Comparison of ENCODE assay signal across 12 cellular contexts in the genomic region with DNA sequence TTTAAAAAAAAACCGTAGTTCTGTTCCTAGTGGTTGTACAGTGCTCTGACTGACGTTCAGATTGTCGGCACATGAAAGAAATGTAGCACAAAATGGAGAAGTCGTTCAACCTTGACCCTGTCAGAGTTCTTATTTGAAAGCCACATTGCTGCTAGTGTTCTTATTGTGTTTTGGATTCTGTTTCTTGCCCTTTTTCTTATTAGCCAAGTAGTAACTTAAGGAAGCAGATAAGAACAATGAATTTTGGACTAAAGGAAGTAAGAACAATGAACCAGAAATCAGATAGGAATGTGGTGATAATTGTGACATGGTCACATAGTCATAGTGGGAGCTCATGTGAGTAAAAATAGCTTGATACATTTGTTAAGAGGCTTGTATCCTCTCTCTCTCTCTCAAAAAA. TPM values are rescaled to one million over a fixed set of nuclear protein-coding genes. Genes with fewer than 3 reads are reported as not detected.
DNase-seq lines count a peak whose midpoint lies in the region; ATAC-seq and TF ChIP-seq lines count a peak whose summit lies in the region.
"Had no signal": no experiment of that assay in that cellular context is flagged by ENCODE, and none has a peak within 500 bp of the region (broad histone marks: within the 10 kb centered on the region; RNA-seq: fewer than 3 reads in every experiment).

No MANE protein-coding gene starts in this region.

- TF ChIP-seq CTCF in dorsolateral prefrontal cortex (IDR thresholded peaks at IDR 0.05 in 54 of 56, conservative IDR thresholded peaks at IDR 0.05 in 2 of 56; ENCODE audit: low read depth in 1 of 56, partially characterized antibody in 56 of 56) = no peak

- no peak overlapping the region for H3K4me3 Mint-ChIP-seq in activated T-cell treated with anti-CD3 and anti-CD28 coated beads, Interleukin-2, amount 50 U/mL, for 72 hours
- no peak overlapping the region for H3K4me3 Mint-ChIP-seq in activated T-helper 2 cell treated with anti-CD3 and anti-CD28 coated beads, Interferon-gamma antibody, Interleukin-2, Interleukin-4, amounts not matched to agents 10 μg/mL and 5 μg/mL and 100 μg/mL, durations not matched to agents 14 hours and 24 hours and 36 hours (ENCODE audit: low read depth)
- H3K4me3 Mint-ChIP-seq in stimulated activated naive CD8-positive, alpha-beta T cell treated with anti-CD3 and anti-CD28 coated beads, Interleukin-15, amount 100 ng/mL, for 72 hours = no peak overlapping the region
- H3K4me3 Mint-ChIP-seq: naive B cell had no signal

- intact Hi-C loops in activated T-helper 2 cell treated with anti-CD3 and anti-CD28 coated beads, Interferon-gamma antibody, Interleukin-2, Interleukin-4, amounts not matched to agents 10 μg/mL and 5 μg/mL and 100 μg/mL, durations not matched to agents 14 hours and 24 hours and 36 hours (cut with micrococcal nuclease) = no loop called here
- intact Hi-C loops in left ventricle myocardium superior (cut with micrococcal nuclease) = no loop called here
- intact Hi-C loops in dorsolateral prefrontal cortex (cut with DNase I) = loop anchor here in 1 of 2 donors (5.0 kb wide), 1 partner anchor 45 kb away; a partner anchor contains a TSS

- H3K27me3 Mint-ChIP-seq in activated T-cell treated with anti-CD3 and anti-CD28 coated beads, Interleukin-2, amount 50 U/mL, for 72 hours (ENCODE audit: low read depth) = no peaks in the 10 kb centered on the region
- H3K27me3 Mint-ChIP-seq in activated T-helper 2 cell treated with anti-CD3 and anti-CD28 coated beads, Interferon-gamma antibody, Interleukin-2, Interleukin-4, amounts not matched to agents 10 μg/mL and 5 μg/mL and 100 μg/mL, durations not matched to agents 14 hours and 24 hours and 36 hours (ENCODE audit: low read depth) = no peaks in the 10 kb centered on the region
- H3K27me3 Mint-ChIP-seq in stimulated activated naive CD8-positive, alpha-beta T cell treated with anti-CD3 and anti-CD28 coated beads, Interleukin-15, amount 100 ng/mL, for 72 hours = no peaks in the 10 kb centered on the region
- H3K27me3 Mint-ChIP-seq: naive B cell had no signal

- no peaks in the 10 kb centered on the region for H3K9me3 Mint-ChIP-seq in activated T-cell treated with anti-CD3 and anti-CD28 coated beads, Interleukin-2, amount 50 U/mL, for 72 hours
- peaks cover 4% of the 10 kb centered on the region for H3K9me3 Mint-ChIP-seq in activated T-helper 2 cell treated with anti-CD3 and anti-CD28 coated beads, Interferon-gamma antibody, Interleukin-2, Interleukin-4, amounts not matched to agents 10 μg/mL and 5 μg/mL and 100 μg/mL, durations not matched to agents 14 hours and 24 hours and 36 hours
- no peaks in the 10 kb centered on the region for H3K9me3 Mint-ChIP-seq in stimulated activated naive CD8-positive, alpha-beta T cell treated with anti-CD3 and anti-CD28 coated beads, Interleukin-15, amount 100 ng/mL, for 72 hours
- H3K9me3 Mint-ChIP-seq: naive B cell had no signal

- H3K4me3 ChIP-seq in dorsolateral prefrontal cortex = no peak overlapping the region
- H3K4me3 ChIP-seq: smooth muscle cell had no signal

- H3K27ac Mint-ChIP-seq in activated T-cell treated with anti-CD3 and anti-CD28 coated beads, Interleukin-2, amount 50 U/mL, for 72 hours = peak overlapping the region; percentile 91
- H3K27ac Mint-ChIP-seq in activated T-helper 2 cell treated with anti-CD3 and anti-CD28 coated beads, Interferon-gamma antibody, Interleukin-2, Interleukin-4, amounts not matched to agents 10 μg/mL and 5 μg/mL and 100 μg/mL, durations not matched to agents 14 hours and 24 hours and 36 hours = peak overlapping the region; percentile 46
- H3K27ac Mint-ChIP-seq in stimulated activated naive CD8-positive, alpha-beta T cell treated with anti-CD3 and anti-CD28 coated beads, Interleukin-15, amount 100 ng/mL, for 72 hours = peak overlapping the region; percentile 72 to 85

- no peak for DNase-seq in activated T-cell treated with anti-CD3 and anti-CD28 coated beads, Interleukin-2, amount 50 U/mL, for 72 hours
- DNase-seq in activated T-cell treated with anti-CD3 and anti-CD28 coated beads, Interleukin-2, amount 50 U/mL, for 1 hour = no peak
- no peak for DNase-seq in activated T-helper 2 cell treated with anti-CD3 and anti-CD28 coated beads, Interferon-gamma antibody, Interleukin-2, Interleukin-4, amounts not matched to agents 10 μg/mL and 5 μg/mL and 100 μg/mL, durations not matched to agents 14 hours and 24 hours and 36 hours (ENCODE audit: low spot score)
- no peak for DNase-seq in left ventricle myocardium superior
- DNase-seq in stimulated activated naive CD8-positive, alpha-beta T cell treated with anti-CD3 and anti-CD28 coated beads, Interleukin-15, amount 100 ng/mL, for 72 hours = no peak
- no peak for DNase-seq in dorsolateral prefrontal cortex
- DNase-seq in activated effector memory CD4-positive, alpha-beta T cell treated with Interleukin-2 at 50 U/mL for 16 hours = no peak
- DNase-seq: DMS79 treated with DMSO at 0.1 percent for 48 hours, naive B cell, T-helper 9 cell had no signal

- peaks cover 2 to 21% of the 10 kb centered on the region in 2 donors for H3K36me3 Mint-ChIP-seq in activated T-cell treated with anti-CD3 and anti-CD28 coated beads, Interleukin-2, amount 50 U/mL, for 72 hours (ENCODE audit: insufficient read depth in 2 of 2)
- peaks cover 63% of the 10 kb centered on the region for H3K36me3 Mint-ChIP-seq in activated T-helper 2 cell treated with anti-CD3 and anti-CD28 coated beads, Interferon-gamma antibody, Interleukin-2, Interleukin-4, amounts not matched to agents 10 μg/mL and 5 μg/mL and 100 μg/mL, durations not matched to agents 14 hours and 24 hours and 36 hours (ENCODE audit: low read depth)

- ATAC-seq in activated T-cell treated with anti-CD3 and anti-CD28 coated beads, Interleukin-2, amount 50 U/mL, for 72 hours (replicated peaks in 1 of 2) = no peak
- ATAC-seq in left ventricle myocardium superior = peak; percentile 51
- no peak for ATAC-seq in stimulated activated naive CD8-positive, alpha-beta T cell treated with anti-CD3 and anti-CD28 coated beads, Interleukin-15, amount 100 ng/mL, for 72 hours
- no peak for ATAC-seq in HG03469 (IDR thresholded peaks at IDR 0.05; ENCODE audit: unreplicated experiment)

- no peaks in the 10 kb centered on the region for H3K27me3 ChIP-seq in dorsolateral prefrontal cortex

- H3K27ac ChIP-seq in dorsolateral prefrontal cortex = peak overlapping the region in 2 of 59 donors; percentile 41 to 51

- peaks cover 25% of the 10 kb centered on the region for H3K4me1 Mint-ChIP-seq in activated T-cell treated with anti-CD3 and anti-CD28 coated beads, Interleukin-2, amount 50 U/mL, for 72 hours (ENCODE audit: low read depth)
- H3K4me1 Mint-ChIP-seq in activated T-helper 2 cell treated with anti-CD3 and anti-CD28 coated beads, Interferon-gamma antibody, Interleukin-2, Interleukin-4, amounts not matched to agents 10 μg/mL and 5 μg/mL and 100 μg/mL, durations not matched to agents 14 hours and 24 hours and 36 hours (ENCODE audit: low read depth) = peaks cover 34% of the 10 kb centered on the region
- peaks cover 20% of the 10 kb centered on the region for H3K4me1 Mint-ChIP-seq in stimulated activated naive CD8-positive, alpha-beta T cell treated with anti-CD3 and anti-CD28 coated beads, Interleukin-15, amount 100 ng/mL, for 72 hours

RNA-seq across cellular contexts. Expression of a gene that starts 45.9 kb away (rescaled TPM):
- 10 to 100 TPM; 32.3 to 43.8 TPM for total RNA-seq in activated T-cell treated with anti-CD3 and anti-CD28 coated beads, Interleukin-2, amount 50 U/mL, for 72 hours
- 67.1 and 68.4 TPM in 2 replicates for total RNA-seq in activated T-helper 2 cell treated with anti-CD3 and anti-CD28 coated beads, Interferon-gamma antibody, Interleukin-2, Interleukin-4, amounts not matched to agents 10 μg/mL and 5 μg/mL and 100 μg/mL, durations not matched to agents 14 hours and 24 hours and 36 hours
- total RNA-seq in left ventricle myocardium superior (19.1 TPM), dorsolateral prefrontal cortex (10 to 100 TPM in 3 of 120 experiments, 1 to 10 TPM in 117; 4.3 to 10.6 (median 7.1) TPM)
